ENCODE assay signal across 8 cellular contexts in the genomic region with DNA sequence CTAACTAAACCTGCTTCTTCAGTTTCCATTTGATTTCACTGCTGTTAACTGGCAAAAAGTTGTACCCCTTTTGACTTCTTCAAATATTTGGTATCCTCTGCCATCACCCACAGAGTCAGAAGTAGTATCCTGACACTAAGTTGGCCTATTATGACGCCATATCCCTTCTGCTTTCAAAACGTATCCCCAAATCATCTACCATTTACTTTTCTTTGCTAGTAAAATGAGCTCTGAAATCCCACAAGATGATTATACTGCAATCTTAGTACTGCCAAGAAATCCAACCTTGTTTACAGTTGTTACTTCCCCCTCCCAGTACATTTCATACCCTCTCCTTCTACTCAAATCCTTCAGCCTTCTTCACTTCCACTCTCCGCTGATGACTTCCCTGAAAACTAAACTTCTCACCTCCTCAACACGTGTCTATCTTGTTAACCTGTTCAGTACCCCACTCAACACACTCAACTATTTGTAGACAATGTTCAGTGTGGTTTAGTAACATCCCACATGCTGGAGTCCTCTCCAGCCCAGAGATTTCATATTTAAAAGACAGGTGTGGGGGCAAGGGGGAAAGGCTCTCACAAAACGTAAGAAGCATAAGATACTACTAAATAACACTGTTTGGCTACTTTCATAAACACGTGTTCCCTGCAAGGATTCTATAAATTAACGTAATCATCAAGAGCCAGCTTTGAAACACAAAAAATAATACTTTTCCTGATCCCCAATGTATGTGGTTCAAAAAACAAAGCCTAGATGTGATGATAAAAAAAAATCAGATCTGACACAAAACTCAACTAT. TPM values are rescaled to one million over a fixed set of nuclear protein-coding genes. Genes with fewer than 3 reads are reported as not detected.
A peak's percentile ranks its signal among the peaks of the same experiment; 100 is the strongest.
DNase-seq lines count a peak whose midpoint lies in the region; ATAC-seq, FAIRE-seq and TF ChIP-seq lines count a peak whose summit lies in the region.

No MANE protein-coding gene starts in this region.

- no peak for DNase-seq in CD8-positive, alpha-beta T cell
- DNase-seq in bronchial epithelial cell (ENCODE audit: low read depth) (peak; percentile 29), NCI-H345 treated with DMSO at 0.1 percent for 48 hours (lab: John Stamatoyannopoulos, UW; ENCODE audit: unreplicated experiment) (no peak)

- POLR2A ChIA-PET in CD8-positive, alpha-beta T cell (lab: Charles Lee): interaction anchor here (1.0 to 2.3 kb wide), 2 partner anchors 24 to 329 kb away, joined by 3 to 10 read pairs; partner anchors contain the start of gene TMA16

- no peak for FAIRE-seq in bronchial epithelial cell (lab: Jason Lieb, UNC)

- H3K4me3 Mint-ChIP-seq in CD8-positive, alpha-beta T cell: peak overlapping the region; percentile 93

- peaks cover 54% of the 10 kb centered on the region for H3K4me1 Mint-ChIP-seq in CD8-positive, alpha-beta T cell (ENCODE audit: low read depth)

- intact Hi-C loops in CD8-positive, alpha-beta T cell (cut with DNase I, micrococcal nuclease): loop anchor here (1.0 to 10.0 kb wide), 4 partner anchors 329 to 1949 kb away; partner anchors contain the start of genes TMEM192 (in 2 of the 2) and TMA16 (in 1 of the 2)

- peak overlapping the region; percentile 77 to 79 for H3K9ac ChIP-seq in mucosa of rectum (ENCODE audit: low read depth in 1 of 2, low read length in 2 of 2)

- no peak for ATAC-seq in CD8-positive, alpha-beta T cell
- ATAC-seq in HG03097 (IDR thresholded peaks at IDR 0.05; ENCODE audit: low FRiP score, unreplicated experiment): no peak
- no peak for ATAC-seq in GM18502 (IDR thresholded peaks at IDR 0.05; ENCODE audit: poor library complexity, unreplicated experiment)
- ATAC-seq in GM21825 (IDR thresholded peaks at IDR 0.05; ENCODE audit: unreplicated experiment): no peak

- H3K9me3 Mint-ChIP-seq in CD8-positive, alpha-beta T cell: no peaks in the 10 kb centered on the region

- no peak for TF ChIP-seq CTCF in CD8-positive, alpha-beta T cell (IDR thresholded peaks at IDR 0.05)
- TF ChIP-seq CTCF in bronchial epithelial cell (IDR thresholded peaks at IDR 0.05; ENCODE audit: insufficient read depth, low read length, severe bottlenecking): no peak

- peaks cover 26% of the 10 kb centered on the region for H3K4me1 ChIP-seq in CD8-positive, alpha-beta T cell (ENCODE audit: insufficient read depth, low read length)
- peaks cover 6 to 12% of the 10 kb centered on the region in 2 donors for H3K4me1 ChIP-seq in mucosa of rectum (ENCODE audit: control insufficient read depth in 2 of 2, insufficient read depth in 2 of 2, low read length in 2 of 2)

- peaks cover 4% of the 10 kb centered on the region for H3K36me3 ChIP-seq in CD8-positive, alpha-beta T cell (ENCODE audit: insufficient read depth, low read length)
- peaks cover 41% of the 10 kb centered on the region for H3K36me3 ChIP-seq in KOPT-K1 (ENCODE audit: insufficient read depth, low read length)
- no peaks in the 10 kb centered on the region for H3K36me3 ChIP-seq in bronchial epithelial cell (ENCODE audit: control insufficient read depth, insufficient read depth, low read length)
- peaks cover 9 to 13% of the 10 kb centered on the region in 2 donors for H3K36me3 ChIP-seq in mucosa of rectum (ENCODE audit: control insufficient read depth in 2 of 2, insufficient read depth in 2 of 2, low read length in 2 of 2)

- peak overlapping the region; percentile 82 for H3K4me3 ChIP-seq in CD8-positive, alpha-beta T cell (ENCODE audit: low read depth, low read length)
- peak overlapping the region; percentile 82 for H3K4me3 ChIP-seq in bronchial epithelial cell (ENCODE audit: low read depth, low read length)
- peak overlapping the region; percentile 76 to 94 for H3K4me3 ChIP-seq in mucosa of rectum (ENCODE audit: low read length in 2 of 2)

- CTCF ChIA-PET in CD8-positive, alpha-beta T cell (lab: Charles Lee): no interaction called here

- peak overlapping the region; percentile 93 for H3K27ac ChIP-seq in CD8-positive, alpha-beta T cell (ENCODE audit: low read depth, low read length)
- peak overlapping the region; percentile 73 for H3K27ac ChIP-seq in KOPT-K1 (ENCODE audit: low read depth, low read length, poor library complexity, severe bottlenecking)
- peak overlapping the region; percentile 79 to 81 for H3K27ac ChIP-seq in mucosa of rectum (ENCODE audit: low read depth in 2 of 2, low read length in 2 of 2)

- no peaks in the 10 kb centered on the region for H3K27me3 ChIP-seq in CD8-positive, alpha-beta T cell (ENCODE audit: insufficient read depth, low read length)
- H3K27me3 ChIP-seq in bronchial epithelial cell (ENCODE audit: control insufficient read depth, insufficient read depth, low read length): no peaks in the 10 kb centered on the region
- no peaks in the 10 kb centered on the region for H3K27me3 ChIP-seq in mucosa of rectum (ENCODE audit: control insufficient read depth in 2 of 2, insufficient read depth in 2 of 2, low read length in 2 of 2)

- H3K27me3 Mint-ChIP-seq in CD8-positive, alpha-beta T cell (ENCODE audit: low read depth): no peaks in the 10 kb centered on the region

- peaks cover 40% of the 10 kb centered on the region for H3K36me3 Mint-ChIP-seq in CD8-positive, alpha-beta T cell

- no peaks in the 10 kb centered on the region for H3K9me3 ChIP-seq in CD8-positive, alpha-beta T cell (ENCODE audit: low read length)
- H3K9me3 ChIP-seq in KOPT-K1 (ENCODE audit: insufficient read depth, low read length, poor library complexity, severe bottlenecking): no peaks in the 10 kb centered on the region
- H3K9me3 ChIP-seq in mucosa of rectum (ENCODE audit: control insufficient read depth in 2 of 2, low read length in 2 of 2): no peaks in the 10 kb centered on the region

- peak overlapping the region; percentile 98 for H3K27ac Mint-ChIP-seq in CD8-positive, alpha-beta T cell

RNA-seq across cellular contexts. Expression of gene NAF1, which starts 1.3 kb away (rescaled TPM):
- total RNA-seq in CD8-positive, alpha-beta T cell: 10 to 100 TPM; 54.8 to 55.5 TPM
- 6.1 and 6.5 TPM in 2 replicates for total RNA-seq in bronchial epithelial cell
